ENCODE assay signal across 9 cellular contexts in genomic region chr16:2785101-2785991, GRCh38. TPM values are rescaled to one million over a fixed set of nuclear protein-coding genes. Genes with fewer than 3 reads are reported as not detected.
DNase-seq lines count a peak whose midpoint lies in the region; ATAC-seq and TF ChIP-seq lines count a peak whose summit lies in the region.
"Had no signal": no experiment of that assay in that cellular context is flagged by ENCODE, and none has a peak within 500 bp of the region (broad histone marks: within the 10 kb centered on the region; RNA-seq: fewer than 3 reads in every experiment).

No MANE protein-coding gene starts in this region.

- H3K4me1 ChIP-seq in ES-I3 (ENCODE audit: insufficient read depth, low read length) (peaks cover 3% of the 10 kb centered on the region; the same call in 1 of the 2 replicates), esophagus muscularis mucosa (peaks cover 6 to 14% (median 12%) of the 10 kb centered on the region in 4 donors), skeletal muscle tissue (ENCODE audit: control insufficient read depth in 3 of 3, insufficient read depth in 3 of 3, low read length in 3 of 3) (peaks cover 3 to 10% (median 6%) of the 10 kb centered on the region in 3 donors)

- H3K36me3 ChIP-seq in ES-I3 (ENCODE audit: insufficient read depth, low read length) (no peaks in the 10 kb centered on the region), esophagus muscularis mucosa (no peaks in the 10 kb centered on the region), skeletal muscle tissue (ENCODE audit: control insufficient read depth in 3 of 3, insufficient read depth in 3 of 3, low read length in 3 of 3) (no peaks in the 10 kb centered on the region)

- TF ChIP-seq EP300 in esophagus muscularis mucosa (IDR thresholded peaks at IDR 0.05): no peak

- intact Hi-C loops in esophagus muscularis mucosa (cut with DNase I): no loop called here

- no peak for ATAC-seq in HG02973 (IDR thresholded peaks at IDR 0.05; ENCODE audit: unreplicated experiment)

- H3K9ac ChIP-seq in ES-I3 (ENCODE audit: low read depth, low read length) (peak overlapping the region; percentile 35; the same call in 1 of the 2 replicates), skeletal muscle tissue (ENCODE audit: low read depth in 1 of 3, low read length in 3 of 3) (peak overlapping the region in 1 of 3 donors; percentile 60)

- peak; percentile 33 for TF ChIP-seq CTCF in VCaP (conservative IDR thresholded peaks at IDR 0.05)
- TF ChIP-seq CTCF in esophagus muscularis mucosa (IDR thresholded peaks at IDR 0.05): no peak
- no peak for TF ChIP-seq CTCF in foreskin fibroblast (IDR thresholded peaks at IDR 0.05; ENCODE audit: low read depth, low read length)

- DNase-seq in esophagus muscularis mucosa (ENCODE audit: extremely low spot score) (no peak), foreskin fibroblast (no peak), GM03348 (ENCODE audit: low spot score) (no peak), GOT3 (lab: John Stamatoyannopoulos, UW) (no peak)

- H3K9me3 ChIP-seq in ES-I3 (ENCODE audit: control insufficient read depth, insufficient read depth, low read length): no peaks in the 10 kb centered on the region
- H3K9me3 ChIP-seq in esophagus muscularis mucosa: no peaks in the 10 kb centered on the region
- no peaks in the 10 kb centered on the region for H3K9me3 ChIP-seq in skeletal muscle tissue (ENCODE audit: control insufficient read depth in 3 of 3, low read length in 3 of 3)

- H3K4me3 ChIP-seq in esophagus muscularis mucosa (peak overlapping the region; percentile 39 to 53 (median 42)), skeletal muscle tissue (ENCODE audit: low read length in 3 of 3) (peak overlapping the region in 2 of 3 donors; percentile 29 to 36), foreskin fibroblast (ENCODE audit: low read depth in 1 of 2, low read length in 2 of 2) (no peak overlapping the region)

- no peak for TF ChIP-seq POLR2A in esophagus muscularis mucosa (IDR thresholded peaks at IDR 0.05; ENCODE audit: low read depth)

- 44% methylated on average over 14 of the region's 79 CpGs for WGBS in esophagus muscularis mucosa

- H3K27ac ChIP-seq in VCaP (no peak overlapping the region), esophagus muscularis mucosa (replicated peaks in 1 of 4) (no peak overlapping the region), skeletal muscle tissue (ENCODE audit: low read depth, low read length) (no peak overlapping the region)

- H3K27me3 ChIP-seq in esophagus muscularis mucosa (peaks cover 0 to 64% (median 29%) of the 10 kb centered on the region in 4 donors), skeletal muscle tissue (ENCODE audit: control insufficient read depth in 3 of 3, insufficient read depth in 3 of 3, low read length in 3 of 3) (peaks cover 43 to 49% (median 47%) of the 10 kb centered on the region in 3 donors)

RNA-seq across cellular contexts. Expression of gene PRSS33, which starts 2.0 kb away (rescaled TPM):
- total RNA-seq in esophagus muscularis mucosa: not detected
- total RNA-seq in skeletal muscle tissue: not detected
- total RNA-seq: liver had no signal

RNA-seq across cellular contexts. Expression of gene ELOB, which starts 8.3 kb away (rescaled TPM):
- total RNA-seq in esophagus muscularis mucosa (100 to 1,000 TPM; 199 to 229 (median 213) TPM), skeletal muscle tissue (178 TPM)

RNA-seq across cellular contexts. Expression of gene PRSS41, which starts 12.9 kb away (rescaled TPM):
- not detected for total RNA-seq in esophagus muscularis mucosa
- total RNA-seq in skeletal muscle tissue: not detected
- total RNA-seq: liver had no signal

RNA-seq across cellular contexts. Expression of gene PRSS21, which starts 31.7 kb away (rescaled TPM):
- total RNA-seq in esophagus muscularis mucosa (not detected), skeletal muscle tissue (not detected)

RNA-seq across cellular contexts. Expression of gene SRRM2, which starts 32.9 kb away (rescaled TPM):
- total RNA-seq in esophagus muscularis mucosa: 100 to 1,000 TPM; 126 to 325 (median 234) TPM
- 70.5 TPM for total RNA-seq in skeletal muscle tissue

Comparison
In these comparisons a context has a peak if more than half of its experiments do, and no peak if none do; other contexts are left out.
1. H3K4me3 ChIP-seq: peak in esophagus muscularis mucosa (4 of 4) and skeletal muscle tissue (2 of 3); none in foreskin fibroblast (0 of 2).